ENCODE assay signal across 2 cellular contexts in the genomic region with DNA sequence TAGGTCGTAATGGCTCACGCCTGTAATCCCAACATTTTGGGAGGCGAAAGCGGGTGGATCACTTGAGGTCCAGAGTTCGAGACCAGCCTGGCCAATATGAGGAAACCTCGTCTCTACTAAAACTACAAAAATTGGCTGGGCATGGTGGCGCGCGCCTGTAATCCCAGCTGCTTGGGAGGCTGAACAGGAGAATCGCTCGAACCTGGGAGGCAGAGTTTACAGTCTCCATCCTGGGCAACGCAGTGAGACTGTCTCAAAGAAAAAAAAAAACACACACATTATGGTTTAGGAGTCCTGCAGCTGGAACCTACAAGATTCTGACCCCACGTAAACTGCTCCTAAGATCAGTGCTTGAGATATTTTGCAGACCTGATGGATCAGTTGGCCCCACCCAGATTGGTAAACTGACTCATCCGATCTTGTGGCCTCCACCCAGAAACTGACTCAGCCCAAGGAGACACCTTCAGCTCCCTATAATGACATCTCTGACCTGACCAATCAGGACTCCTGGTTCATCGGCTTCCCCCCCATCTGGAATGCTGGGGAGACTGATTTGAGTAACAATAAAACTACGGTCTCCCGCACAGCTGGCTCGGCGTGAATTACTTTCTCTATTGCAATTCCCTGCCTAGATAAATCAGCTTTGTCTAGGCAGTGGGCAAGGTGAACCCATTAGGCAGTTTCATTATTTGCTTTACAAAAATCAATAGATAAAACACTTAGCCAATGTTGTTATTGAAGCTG.
TF ChIP-seq lines count a peak whose summit lies in the region.

No MANE protein-coding gene starts in this region.

TF ChIP-seq in HCT116, 20 proteins besides CTCF, POLR2A, EP300 and RAD21:
- TF ChIP-seq, protein P1, sequence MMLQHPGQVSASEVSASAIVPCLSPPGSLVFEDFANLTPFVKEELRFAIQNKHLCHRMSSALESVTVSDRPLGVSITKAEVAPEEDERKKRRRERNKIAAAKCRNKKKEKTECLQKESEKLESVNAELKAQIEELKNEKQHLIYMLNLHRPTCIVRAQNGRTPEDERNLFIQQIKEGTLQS (IDR thresholded peaks at IDR 0.05) = no peak
- TF ChIP-seq FOSL1 (IDR thresholded peaks at IDR 0.05; ENCODE audit: low read depth) = 0 out of 2 replicates have a peak, but pooled peaks have one; percentile 24

TF ChIP-seq in GM12891, 5 proteins besides CTCF, POLR2A, EP300 and RAD21 (continued from another document):
- no peak for TF ChIP-seq TAF1 (IDR thresholded peaks at IDR 0.05; ENCODE audit: low read depth, low read length)
TF ChIP-seq in GM12891: peak in this region for 0.
